In genomic region chr15:63436872-63437375, GRCh38 we compare ENCODE assay signal across 8 cellular contexts. TPM values are rescaled to one million over a fixed set of nuclear protein-coding genes. Genes with fewer than 3 reads are reported as not detected.
A peak's percentile ranks its signal among the peaks of the same experiment; 100 is the strongest.
DNase-seq lines count a peak whose midpoint lies in the region; ATAC-seq and TF ChIP-seq lines count a peak whose summit lies in the region.

No MANE protein-coding gene starts in this region.

- peak overlapping the region; percentile 15 for H3K4me3 ChIP-seq in CD8-positive, alpha-beta T cell (ENCODE audit: low read depth, low read length)
- H3K4me3 ChIP-seq in heart right ventricle: no peak overlapping the region

- peaks cover 19% of the 10 kb centered on the region for H3K4me1 ChIP-seq in CD8-positive, alpha-beta T cell (ENCODE audit: insufficient read depth, low read length)
- peaks cover 5 to 27% (median 14%) of the 10 kb centered on the region in 9 donors for H3K4me1 ChIP-seq in heart right ventricle

- POLR2A ChIA-PET in CD8-positive, alpha-beta T cell (lab: Charles Lee): interaction anchor here (1.1 to 1.8 kb wide), 3 partner anchors 9 to 67 kb away, joined by 5 to 12 read pairs (median 7); partner anchors contain the start of gene USP3

- H3K36me3 ChIP-seq in CD8-positive, alpha-beta T cell (ENCODE audit: insufficient read depth, low read length): no peaks in the 10 kb centered on the region
- no peaks in the 10 kb centered on the region for H3K36me3 ChIP-seq in heart right ventricle

- intact Hi-C loops in CD8-positive, alpha-beta T cell (cut with DNase I, micrococcal nuclease): no loop called here
- intact Hi-C loops in heart right ventricle (cut with DNase I): no loop called here

- TF ChIP-seq CTCF in CD8-positive, alpha-beta T cell (IDR thresholded peaks at IDR 0.05): no peak
- TF ChIP-seq CTCF in heart right ventricle (IDR thresholded peaks at IDR 0.05): peak in 4 of 9 donors; percentile 14 to 27 (median 20)

- peak overlapping the region; percentile 50 for H3K4me3 Mint-ChIP-seq in CD8-positive, alpha-beta T cell
- H3K4me3 Mint-ChIP-seq in stimulated activated memory B cell treated with anti-CD40 and anti-IgM and Interleukin-4, amounts not matched to agents 10 μg/mL and 1 μg/mL and 100 μg/mL, for 72 hours: no peak overlapping the region

- peak overlapping the region; percentile 22 for H3K27ac ChIP-seq in CD8-positive, alpha-beta T cell (ENCODE audit: low read depth, low read length)
- peak overlapping the region in 9 of 10 donors; percentile 35 to 80 (median 48) for H3K27ac ChIP-seq in heart right ventricle

- H3K27me3 ChIP-seq in CD8-positive, alpha-beta T cell (ENCODE audit: insufficient read depth, low read length): no peaks in the 10 kb centered on the region
- no peaks in the 10 kb centered on the region for H3K27me3 ChIP-seq in heart right ventricle

- CTCF ChIA-PET in CD8-positive, alpha-beta T cell (lab: Charles Lee): interaction anchor here (0.7 to 2.6 kb wide), 8 partner anchors 10 to 315 kb away, joined by 3 to 11 read pairs (median 4); no protein-coding TSS in a partner anchor

- no peaks in the 10 kb centered on the region for H3K9me3 Mint-ChIP-seq in CD8-positive, alpha-beta T cell
- H3K9me3 Mint-ChIP-seq in stimulated activated memory B cell treated with anti-CD40 and anti-IgM and Interleukin-4, amounts not matched to agents 10 μg/mL and 1 μg/mL and 100 μg/mL, for 72 hours: no peaks in the 10 kb centered on the region

- peaks cover 47% of the 10 kb centered on the region for H3K4me1 Mint-ChIP-seq in CD8-positive, alpha-beta T cell (ENCODE audit: low read depth)
- no peaks in the 10 kb centered on the region for H3K4me1 Mint-ChIP-seq in stimulated activated memory B cell treated with anti-CD40 and anti-IgM and Interleukin-4, amounts not matched to agents 10 μg/mL and 1 μg/mL and 100 μg/mL, for 72 hours

- H3K9me3 ChIP-seq in CD8-positive, alpha-beta T cell (ENCODE audit: low read length): no peaks in the 10 kb centered on the region
- no peaks in the 10 kb centered on the region for H3K9me3 ChIP-seq in heart right ventricle

- DNase-seq in CD8-positive, alpha-beta T cell: peak; percentile 48 to 90 (median 80)
- DNase-seq in NCI-H1048 (lab: John Stamatoyannopoulos, UW): peak; percentile 27
- DNase-seq in T follicular helper cell (ENCODE audit: low read depth): peak; percentile 67
- DNase-seq in activated naive CD8-positive, alpha-beta T cell treated with anti-CD3 and anti-CD28 coated beads, Interleukin-2, amount 50 U/mL, for 16 hours (ENCODE audit: low read depth, low spot score): peak; percentile 36
- peak; percentile 81 to 86 for DNase-seq in heart right ventricle
- peak; percentile 73 for DNase-seq in renal cortical epithelial cell (ENCODE audit: low read depth)
- peak; percentile 86 for DNase-seq in ureter (ENCODE audit: low spot score)

- ATAC-seq in CD8-positive, alpha-beta T cell: peak; percentile 84
- ATAC-seq in heart right ventricle: peak; percentile 70 to 94 (median 87)
- ATAC-seq in stimulated activated memory B cell treated with anti-CD40 and anti-IgM and Interleukin-4, amounts not matched to agents 10 μg/mL and 1 μg/mL and 100 μg/mL, for 72 hours: no peak

- H3K27ac Mint-ChIP-seq in CD8-positive, alpha-beta T cell: peak overlapping the region; percentile 96
- no peak overlapping the region for H3K27ac Mint-ChIP-seq in stimulated activated memory B cell treated with anti-CD40 and anti-IgM and Interleukin-4, amounts not matched to agents 10 μg/mL and 1 μg/mL and 100 μg/mL, for 72 hours

- H3K36me3 Mint-ChIP-seq in CD8-positive, alpha-beta T cell: no peaks in the 10 kb centered on the region
- H3K36me3 Mint-ChIP-seq in stimulated activated memory B cell treated with anti-CD40 and anti-IgM and Interleukin-4, amounts not matched to agents 10 μg/mL and 1 μg/mL and 100 μg/mL, for 72 hours: no peaks in the 10 kb centered on the region

- whole genome bisulfite sequencing in heart right ventricle, 2 donors: 7 to 8% methylated on average over 3 of the region's 3 CpGs

- no peaks in the 10 kb centered on the region for H3K27me3 Mint-ChIP-seq in CD8-positive, alpha-beta T cell (ENCODE audit: low read depth)
- peaks cover 18% of the 10 kb centered on the region for H3K27me3 Mint-ChIP-seq in stimulated activated memory B cell treated with anti-CD40 and anti-IgM and Interleukin-4, amounts not matched to agents 10 μg/mL and 1 μg/mL and 100 μg/mL, for 72 hours

RNA-seq across cellular contexts. Expression of gene CA12, which starts 55.3 kb away (rescaled TPM):
- not detected for total RNA-seq in CD8-positive, alpha-beta T cell
- 1 to 10 TPM in 1 of 10 donors, under 1 TPM in 8, not detected in 1; 0.11 to 1.3 (median 0.15) TPM for total RNA-seq in heart right ventricle
- polyA plus RNA-seq in heart right ventricle: under 1 TPM; 0.07 to 0.67 TPM
- 19.6 and 26.4 TPM in 2 replicates for total RNA-seq in renal cortical epithelial cell
- 114 TPM for total RNA-seq in ureter

Comparison
In these comparisons a context has a peak if more than half of its experiments do, and no peak if none do; other contexts are left out.
1. DNase-seq: peak in every context shown above with its lines; median percentile 86 in ureter; 84 in heart right ventricle; 80 in CD8-positive, alpha-beta T cell; 73 in renal cortical epithelial cell; 67 in T follicular helper cell; 36 in activated naive CD8-positive, alpha-beta T cell treated with anti-CD3 and anti-CD28 coated beads, Interleukin-2, amount 50 U/mL, for 16 hours; 27 in NCI-H1048.